1 cellular context compared by ENCODE assay signal in the genomic region with DNA sequence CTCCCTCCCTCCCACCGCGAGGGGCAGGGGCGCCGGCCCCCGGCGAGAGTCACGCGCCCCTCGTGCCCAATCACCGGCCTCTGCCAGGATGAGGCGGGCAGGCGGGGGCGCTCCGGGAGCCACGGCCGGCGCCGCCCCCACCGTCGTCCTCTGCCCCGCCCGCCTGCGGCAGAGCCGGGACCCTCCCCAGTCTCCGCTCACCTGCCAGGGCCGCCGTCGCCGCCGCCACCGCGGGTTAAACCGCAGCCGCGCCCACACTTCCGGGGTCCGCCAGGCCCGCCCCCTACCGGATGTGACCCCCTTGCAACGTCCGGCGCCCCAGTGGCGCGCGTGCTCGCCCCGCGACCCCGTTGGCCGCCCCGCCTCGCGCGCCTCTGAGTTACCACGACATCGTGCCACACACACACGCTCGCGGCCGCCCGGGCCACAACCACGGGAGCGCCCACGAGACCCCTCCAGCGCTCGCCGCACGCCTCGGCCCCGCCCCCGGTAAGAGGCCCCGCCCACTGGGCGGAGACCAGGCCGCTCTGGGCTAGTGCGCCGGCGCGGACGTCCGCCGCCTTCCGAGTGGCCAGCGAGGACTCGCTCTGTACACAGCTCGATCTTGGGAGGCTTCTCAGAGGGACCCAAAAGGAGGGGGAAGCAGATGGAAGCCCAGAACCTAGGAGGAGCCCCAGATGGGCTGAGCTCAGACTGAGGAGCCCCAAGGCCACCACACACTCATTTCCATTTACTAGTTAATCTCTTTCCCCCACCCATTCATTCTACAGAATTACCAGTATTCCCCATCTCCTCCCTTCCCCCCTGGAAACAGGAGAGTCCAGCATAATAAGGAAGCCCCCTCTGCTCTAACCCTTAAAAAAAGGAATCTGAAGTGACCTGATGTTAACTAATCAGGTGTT.
TF ChIP-seq lines count a peak whose summit lies in the region.

A gene (minus strand): TSS at position 237 of the 902 bp plus-strand sequence. CDS start 22,597 bp downstream, outside the sequence.

TF ChIP-seq in HepG2, 621 proteins besides CTCF, POLR2A, EP300 and RAD21 (continued from another document and continues in another):
- TF ChIP-seq, protein P1, sequence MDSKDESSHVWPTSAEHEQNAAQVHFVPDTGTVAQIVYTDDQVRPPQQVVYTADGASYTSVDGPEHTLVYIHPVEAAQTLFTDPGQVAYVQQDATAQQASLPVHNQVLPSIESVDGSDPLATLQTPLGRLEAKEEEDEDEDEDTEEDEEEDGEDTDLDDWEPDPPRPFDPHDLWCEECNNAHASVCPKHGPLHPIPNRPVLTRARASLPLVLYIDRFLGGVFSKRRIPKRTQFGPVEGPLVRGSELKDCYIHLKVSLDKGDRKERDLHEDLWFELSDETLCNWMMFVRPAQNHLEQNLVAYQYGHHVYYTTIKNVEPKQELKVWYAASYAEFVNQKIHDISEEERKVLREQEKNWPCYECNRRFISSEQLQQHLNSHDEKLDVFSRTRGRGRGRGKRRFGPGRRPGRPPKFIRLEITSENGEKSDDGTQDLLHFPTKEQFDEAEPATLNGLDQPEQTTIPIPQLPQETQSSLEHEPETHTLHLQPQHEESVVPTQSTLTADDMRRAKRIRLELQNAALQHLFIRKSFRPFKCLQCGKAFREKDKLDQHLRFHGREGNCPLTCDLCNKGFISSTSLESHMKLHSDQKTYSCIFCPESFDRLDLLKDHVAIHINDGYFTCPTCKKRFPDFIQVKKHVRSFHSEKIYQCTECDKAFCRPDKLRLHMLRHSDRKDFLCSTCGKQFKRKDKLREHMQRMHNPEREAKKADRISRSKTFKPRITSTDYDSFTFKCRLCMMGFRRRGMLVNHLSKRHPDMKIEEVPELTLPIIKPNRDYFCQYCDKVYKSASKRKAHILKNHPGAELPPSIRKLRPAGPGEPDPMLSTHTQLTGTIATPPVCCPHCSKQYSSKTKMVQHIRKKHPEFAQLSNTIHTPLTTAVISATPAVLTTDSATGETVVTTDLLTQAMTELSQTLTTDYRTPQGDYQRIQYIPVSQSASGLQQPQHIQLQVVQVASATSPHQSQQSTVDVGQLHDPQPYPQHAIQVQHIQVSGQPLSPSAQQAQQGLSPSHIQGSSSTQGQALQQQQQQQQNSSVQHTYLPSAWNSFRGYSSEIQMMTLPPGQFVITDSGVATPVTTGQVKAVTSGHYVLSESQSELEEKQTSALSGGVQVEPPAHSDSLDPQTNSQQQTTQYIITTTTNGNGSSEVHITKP (CRISPR knock-in tag; IDR thresholded peaks at IDR 0.05; ENCODE audit: low read depth) = peak; percentile 93
- peak; percentile 78 for TF ChIP-seq ZBTB7A (CRISPR knock-in tag; IDR thresholded peaks at IDR 0.05)
- TF ChIP-seq, protein P2, sequence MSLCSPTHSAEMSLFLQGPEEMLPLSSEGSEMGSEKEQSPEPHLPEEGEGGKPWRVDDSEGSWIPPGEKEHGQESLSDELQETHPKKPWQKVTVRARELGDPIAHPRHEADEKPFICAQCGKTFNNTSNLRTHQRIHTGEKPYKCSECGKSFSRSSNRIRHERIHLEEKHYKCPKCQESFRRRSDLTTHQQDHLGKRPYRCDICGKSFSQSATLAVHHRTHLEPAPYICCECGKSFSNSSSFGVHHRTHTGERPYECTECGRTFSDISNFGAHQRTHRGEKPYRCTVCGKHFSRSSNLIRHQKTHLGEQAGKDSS (CRISPR knock-in tag; IDR thresholded peaks at IDR 0.05; ENCODE audit: borderline replicate concordance, low read depth) = peak; percentile 47; the same call in 1 of the 2 replicates
- TF ChIP-seq EZH2 (conservative IDR thresholded peaks at IDR 0.05; ENCODE audit: low read depth, low read length) = no peak
- TF ChIP-seq ZBTB20 (CRISPR knock-in tag; IDR thresholded peaks at IDR 0.05; ENCODE audit: borderline replicate concordance, low read depth) = no peak
- TF ChIP-seq, protein P3, sequence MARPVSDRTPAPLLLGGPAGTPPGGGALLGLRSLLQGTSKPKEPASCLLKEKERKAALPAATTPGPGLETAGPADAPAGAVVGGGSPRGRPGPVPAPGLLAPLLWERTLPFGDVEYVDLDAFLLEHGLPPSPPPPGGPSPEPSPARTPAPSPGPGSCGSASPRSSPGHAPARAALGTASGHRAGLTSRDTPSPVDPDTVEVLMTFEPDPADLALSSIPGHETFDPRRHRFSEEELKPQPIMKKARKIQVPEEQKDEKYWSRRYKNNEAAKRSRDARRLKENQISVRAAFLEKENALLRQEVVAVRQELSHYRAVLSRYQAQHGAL (CRISPR knock-in tag; IDR thresholded peaks at IDR 0.05; ENCODE audit: not compliant biosample characterization) = no peak
- TF ChIP-seq NFE2L2 (IDR thresholded peaks at IDR 0.05; ENCODE audit: low read length) = no peak
- no peak for TF ChIP-seq MAF1 (CRISPR knock-in tag; IDR thresholded peaks at IDR 0.05; ENCODE audit: borderline replicate concordance)
- no peak for TF ChIP-seq CENPX (CRISPR knock-in tag; IDR thresholded peaks at IDR 0.05)
- TF ChIP-seq ZNF672 (CRISPR knock-in tag; IDR thresholded peaks at IDR 0.05) = no peak
- TF ChIP-seq RBM39 (IDR thresholded peaks at IDR 0.05; ENCODE audit: low read depth, low read length, poor library complexity, severe bottlenecking) = peak; percentile 62
- no peak for TF ChIP-seq NCOA2 (CRISPR knock-in tag; IDR thresholded peaks at IDR 0.05)
- no peak for TF ChIP-seq ZNF550 (CRISPR knock-in tag; IDR thresholded peaks at IDR 0.05; ENCODE audit: borderline replicate concordance)
- no peak for TF ChIP-seq IKZF1 (IDR thresholded peaks at IDR 0.05)
- no peak for TF ChIP-seq NRL (CRISPR knock-in tag; IDR thresholded peaks at IDR 0.05; ENCODE audit: borderline replicate concordance)
- 0 out of 2 replicates have a peak, but pooled peaks have one; percentile 10 for TF ChIP-seq HOXA5 (CRISPR knock-in tag; IDR thresholded peaks at IDR 0.05)
- TF ChIP-seq GPN1 (CRISPR knock-in tag; IDR thresholded peaks at IDR 0.05; ENCODE audit: borderline replicate concordance) = no peak
- TF ChIP-seq PCBP2 (optimal IDR thresholded peaks at IDR 0.05; ENCODE audit: low read depth, low read length, poor library complexity, severe bottlenecking) = no peak
- TF ChIP-seq, protein P4, sequence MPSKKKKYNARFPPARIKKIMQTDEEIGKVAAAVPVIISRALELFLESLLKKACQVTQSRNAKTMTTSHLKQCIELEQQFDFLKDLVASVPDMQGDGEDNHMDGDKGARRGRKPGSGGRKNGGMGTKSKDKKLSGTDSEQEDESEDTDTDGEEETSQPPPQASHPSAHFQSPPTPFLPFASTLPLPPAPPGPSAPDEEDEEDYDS (CRISPR knock-in tag; IDR thresholded peaks at IDR 0.05) = no peak; the same call in 1 of the 2 replicates
- TF ChIP-seq ZSCAN22 (CRISPR knock-in tag; IDR thresholded peaks at IDR 0.05) = no peak
- TF ChIP-seq ZNF569 (CRISPR knock-in tag; IDR thresholded peaks at IDR 0.05; ENCODE audit: borderline replicate concordance) = no peak
- 0 out of 2 replicates have a peak, but pooled peaks have one; percentile 10 for TF ChIP-seq ZNF670 (CRISPR knock-in tag; IDR thresholded peaks at IDR 0.05; ENCODE audit: borderline replicate concordance)
- TF ChIP-seq, protein P5, sequence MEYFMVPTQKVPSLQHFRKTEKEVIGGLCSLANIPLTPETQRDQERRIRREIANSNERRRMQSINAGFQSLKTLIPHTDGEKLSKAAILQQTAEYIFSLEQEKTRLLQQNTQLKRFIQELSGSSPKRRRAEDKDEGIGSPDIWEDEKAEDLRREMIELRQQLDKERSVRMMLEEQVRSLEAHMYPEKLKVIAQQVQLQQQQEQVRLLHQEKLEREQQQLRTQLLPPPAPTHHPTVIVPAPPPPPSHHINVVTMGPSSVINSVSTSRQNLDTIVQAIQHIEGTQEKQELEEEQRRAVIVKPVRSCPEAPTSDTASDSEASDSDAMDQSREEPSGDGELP (IDR thresholded peaks at IDR 0.05; ENCODE audit: borderline replicate concordance, low read depth) = no peak
- TF ChIP-seq, protein P6, sequence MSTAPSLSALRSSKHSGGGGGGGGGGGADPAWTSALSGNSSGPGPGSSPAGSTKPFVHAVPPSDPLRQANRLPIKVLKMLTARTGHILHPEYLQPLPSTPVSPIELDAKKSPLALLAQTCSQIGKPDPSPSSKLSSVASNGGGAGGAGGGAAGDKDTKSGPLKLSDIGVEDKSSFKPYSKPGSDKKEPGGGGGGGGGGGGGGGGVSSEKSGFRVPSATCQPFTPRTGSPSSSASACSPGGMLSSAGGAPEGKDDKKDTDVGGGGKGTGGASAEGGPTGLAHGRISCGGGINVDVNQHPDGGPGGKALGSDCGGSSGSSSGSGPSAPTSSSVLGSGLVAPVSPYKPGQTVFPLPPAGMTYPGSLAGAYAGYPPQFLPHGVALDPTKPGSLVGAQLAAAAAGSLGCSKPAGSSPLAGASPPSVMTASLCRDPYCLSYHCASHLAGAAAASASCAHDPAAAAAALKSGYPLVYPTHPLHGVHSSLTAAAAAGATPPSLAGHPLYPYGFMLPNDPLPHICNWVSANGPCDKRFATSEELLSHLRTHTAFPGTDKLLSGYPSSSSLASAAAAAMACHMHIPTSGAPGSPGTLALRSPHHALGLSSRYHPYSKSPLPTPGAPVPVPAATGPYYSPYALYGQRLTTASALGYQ (CRISPR knock-in tag; IDR thresholded peaks at IDR 0.05) = no peak
- TF ChIP-seq, protein P7, sequence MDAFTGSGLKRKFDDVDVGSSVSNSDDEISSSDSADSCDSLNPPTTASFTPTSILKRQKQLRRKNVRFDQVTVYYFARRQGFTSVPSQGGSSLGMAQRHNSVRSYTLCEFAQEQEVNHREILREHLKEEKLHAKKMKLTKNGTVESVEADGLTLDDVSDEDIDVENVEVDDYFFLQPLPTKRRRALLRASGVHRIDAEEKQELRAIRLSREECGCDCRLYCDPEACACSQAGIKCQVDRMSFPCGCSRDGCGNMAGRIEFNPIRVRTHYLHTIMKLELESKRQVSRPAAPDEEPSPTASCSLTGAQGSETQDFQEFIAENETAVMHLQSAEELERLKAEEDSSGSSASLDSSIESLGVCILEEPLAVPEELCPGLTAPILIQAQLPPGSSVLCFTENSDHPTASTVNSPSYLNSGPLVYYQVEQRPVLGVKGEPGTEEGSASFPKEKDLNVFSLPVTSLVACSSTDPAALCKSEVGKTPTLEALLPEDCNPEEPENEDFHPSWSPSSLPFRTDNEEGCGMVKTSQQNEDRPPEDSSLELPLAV (CRISPR knock-in tag; conservative IDR thresholded peaks at IDR 0.05; ENCODE audit: low read depth) = no peak
- no peak for TF ChIP-seq ZNF382 (CRISPR knock-in tag; IDR thresholded peaks at IDR 0.05; ENCODE audit: borderline replicate concordance)
- peak; percentile 1; the same call in 1 of the 2 replicates for TF ChIP-seq CREB1 (IDR thresholded peaks at IDR 0.05)
- no peak for TF ChIP-seq CREB1 (CRISPR knock-in tag; IDR thresholded peaks at IDR 0.05)
- TF ChIP-seq ZNF430 (CRISPR knock-in tag; IDR thresholded peaks at IDR 0.05) = peak; percentile 93
- TF ChIP-seq SNAI1 (CRISPR knock-in tag; IDR thresholded peaks at IDR 0.05; ENCODE audit: borderline replicate concordance) = no peak
- TF ChIP-seq, protein P8, sequence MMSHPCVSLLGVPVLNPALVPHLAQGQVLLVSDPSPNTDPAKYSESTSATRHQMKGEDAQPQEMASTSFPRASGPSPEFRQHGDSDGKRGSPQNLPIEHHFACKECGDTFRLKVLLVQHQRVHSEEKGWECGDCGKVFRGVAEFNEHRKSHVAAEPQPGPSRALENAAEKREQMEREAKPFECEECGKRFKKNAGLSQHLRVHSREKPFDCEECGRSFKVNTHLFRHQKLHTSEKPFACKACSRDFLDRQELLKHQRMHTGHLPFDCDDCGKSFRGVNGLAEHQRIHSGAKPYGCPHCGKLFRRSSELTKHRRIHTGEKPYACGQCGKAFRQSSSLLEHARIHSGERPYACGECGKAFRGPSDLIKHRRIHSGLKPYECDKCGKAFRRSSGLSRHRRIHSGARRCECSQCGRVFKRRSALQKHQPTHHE (CRISPR knock-in tag; IDR thresholded peaks at IDR 0.05; ENCODE audit: borderline replicate concordance) = peak; percentile 6; the same call in 1 of the 2 replicates
- TF ChIP-seq ESRRA (CRISPR knock-in tag; IDR thresholded peaks at IDR 0.05; ENCODE audit: low read depth) = peak; percentile 53
- TF ChIP-seq ERF (CRISPR knock-in tag; IDR thresholded peaks at IDR 0.05) = peak; percentile 77
- 0 out of 2 replicates have a peak, but pooled peaks have one; percentile 25 for TF ChIP-seq FOXO1 (CRISPR knock-in tag; IDR thresholded peaks at IDR 0.05)
- no peak for TF ChIP-seq REL (CRISPR knock-in tag; conservative IDR thresholded peaks at IDR 0.05)
- no peak for TF ChIP-seq AHR (CRISPR knock-in tag; IDR thresholded peaks at IDR 0.05)
- no peak for TF ChIP-seq NR1H2 (CRISPR knock-in tag; IDR thresholded peaks at IDR 0.05; ENCODE audit: borderline replicate concordance, low read depth)
- no peak for TF ChIP-seq CBX5 (CRISPR knock-in tag; IDR thresholded peaks at IDR 0.05; ENCODE audit: borderline replicate concordance)
- TF ChIP-seq HNRNPUL1 (IDR thresholded peaks at IDR 0.05; ENCODE audit: low read depth, low read length) = no peak
- peak; percentile 71; the same call in 1 of the 2 replicates for TF ChIP-seq ZNF747 (CRISPR knock-in tag; IDR thresholded peaks at IDR 0.05; ENCODE audit: borderline replicate concordance)
- TF ChIP-seq SIX1 (CRISPR knock-in tag; IDR thresholded peaks at IDR 0.05; ENCODE audit: borderline replicate concordance) = no peak
- peak; percentile 69 for TF ChIP-seq TBX2 (CRISPR knock-in tag; IDR thresholded peaks at IDR 0.05; ENCODE audit: borderline replicate concordance)
- TF ChIP-seq, protein P9, sequence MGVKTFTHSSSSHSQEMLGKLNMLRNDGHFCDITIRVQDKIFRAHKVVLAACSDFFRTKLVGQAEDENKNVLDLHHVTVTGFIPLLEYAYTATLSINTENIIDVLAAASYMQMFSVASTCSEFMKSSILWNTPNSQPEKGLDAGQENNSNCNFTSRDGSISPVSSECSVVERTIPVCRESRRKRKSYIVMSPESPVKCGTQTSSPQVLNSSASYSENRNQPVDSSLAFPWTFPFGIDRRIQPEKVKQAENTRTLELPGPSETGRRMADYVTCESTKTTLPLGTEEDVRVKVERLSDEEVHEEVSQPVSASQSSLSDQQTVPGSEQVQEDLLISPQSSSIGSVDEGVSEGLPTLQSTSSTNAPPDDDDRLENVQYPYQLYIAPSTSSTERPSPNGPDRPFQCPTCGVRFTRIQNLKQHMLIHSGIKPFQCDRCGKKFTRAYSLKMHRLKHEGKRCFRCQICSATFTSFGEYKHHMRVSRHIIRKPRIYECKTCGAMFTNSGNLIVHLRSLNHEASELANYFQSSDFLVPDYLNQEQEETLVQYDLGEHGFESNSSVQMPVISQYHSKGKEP (CRISPR knock-in tag; IDR thresholded peaks at IDR 0.05) = no peak
- TF ChIP-seq KDM5A (IDR thresholded peaks at IDR 0.05; ENCODE audit: borderline replicate concordance, low read length) = 0 out of 2 replicates have a peak, but pooled peaks have one; percentile 10
- TF ChIP-seq PAX8 (CRISPR knock-in tag; IDR thresholded peaks at IDR 0.05; ENCODE audit: borderline replicate concordance) = no peak
- TF ChIP-seq FOSL2 (CRISPR knock-in tag; IDR thresholded peaks at IDR 0.05) = 0 out of 2 replicates have a peak, but pooled peaks have one; percentile 2
- TF ChIP-seq, protein P10, sequence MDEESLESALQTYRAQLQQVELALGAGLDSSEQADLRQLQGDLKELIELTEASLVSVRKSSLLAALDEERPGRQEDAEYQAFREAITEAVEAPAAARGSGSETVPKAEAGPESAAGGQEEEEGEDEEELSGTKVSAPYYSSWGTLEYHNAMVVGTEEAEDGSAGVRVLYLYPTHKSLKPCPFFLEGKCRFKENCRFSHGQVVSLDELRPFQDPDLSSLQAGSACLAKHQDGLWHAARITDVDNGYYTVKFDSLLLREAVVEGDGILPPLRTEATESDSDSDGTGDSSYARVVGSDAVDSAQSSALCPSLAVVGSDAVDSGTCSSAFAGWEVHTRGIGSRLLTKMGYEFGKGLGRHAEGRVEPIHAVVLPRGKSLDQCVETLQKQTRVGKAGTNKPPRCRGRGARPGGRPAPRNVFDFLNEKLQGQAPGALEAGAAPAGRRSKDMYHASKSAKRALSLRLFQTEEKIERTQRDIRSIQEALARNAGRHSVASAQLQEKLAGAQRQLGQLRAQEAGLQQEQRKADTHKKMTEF (CRISPR knock-in tag; IDR thresholded peaks at IDR 0.05) = peak; percentile 22; the same call in 1 of the 2 replicates
- 0 out of 2 replicates have a peak, but pooled peaks have one; percentile 9 for TF ChIP-seq ZNF333 (CRISPR knock-in tag; IDR thresholded peaks at IDR 0.05; ENCODE audit: borderline replicate concordance)
